Comparison of ENCODE assay signal across 16 cellular contexts in genomic region chr10:124367936-124368335, GRCh38. TPM values are rescaled to one million over a fixed set of nuclear protein-coding genes. Genes with fewer than 3 reads are reported as not detected.
DNase-seq lines count a peak whose midpoint lies in the region; ATAC-seq and TF ChIP-seq lines count a peak whose summit lies in the region.
"Had no signal": no experiment of that assay in that cellular context is flagged by ENCODE, and none has a peak within 500 bp of the region (broad histone marks: within the 10 kb centered on the region; RNA-seq: fewer than 3 reads in every experiment).

No MANE protein-coding gene starts in this region.

- no peak overlapping the region for H3K27ac Mint-ChIP-seq in neural progenitor cell
- H3K27ac Mint-ChIP-seq in stimulated activated naive B cell treated with anti-CD40 and anti-IgM and Interleukin-4, amounts not matched to agents 10 μg/mL and 1 μg/mL and 100 μg/mL, for 72 hours, result no peak overlapping the region
- no peak overlapping the region for H3K27ac Mint-ChIP-seq in activated CD4-positive, alpha-beta T cell treated with anti-CD3 and anti-CD28 coated beads, Interleukin-2, amount 10 ng/mL, durations not matched to agents 24 days and 14 days
- H3K27ac Mint-ChIP-seq: B cell; CD8-positive, alpha-beta memory T cell had no signal

- H3K79me2 ChIP-seq in neural progenitor cell (ENCODE audit: low read depth), result no peaks in the 10 kb centered on the region

- no peak overlapping the region for H2AFZ ChIP-seq in neural progenitor cell (replicated peaks)

- peak overlapping the region in 5 of 11 experiments; percentile 15 to 64 (median 59); a peak in 9 of 22 replicates for H3K9ac ChIP-seq in BLaER1 treated with 17β-estradiol and CSF1 and Interleukin-3, amounts not matched to agents 10 nM and 100 nM
- H3K9ac ChIP-seq in neural progenitor cell, result no peak overlapping the region

- no peaks in the 10 kb centered on the region for H4K20me1 ChIP-seq in BLaER1 treated with 17β-estradiol and CSF1 and Interleukin-3, amounts not matched to agents 10 nM and 100 nM
- H4K20me1 ChIP-seq in neural progenitor cell (ENCODE audit: low read depth), result no peaks in the 10 kb centered on the region

- peak overlapping the region in 7 of 11 experiments; percentile 52 to 70 (median 61); a peak in 13 of 22 replicates for H3K27ac ChIP-seq in BLaER1 treated with 17β-estradiol and CSF1 and Interleukin-3, amounts not matched to agents 10 nM and 100 nM
- peak overlapping the region; percentile 56 for H3K27ac ChIP-seq in KOPT-K1 (ENCODE audit: low read depth, low read length, poor library complexity, severe bottlenecking)
- no peak overlapping the region for H3K27ac ChIP-seq in neural progenitor cell

- H3K36me3 Mint-ChIP-seq in neural progenitor cell, result no peaks in the 10 kb centered on the region
- peaks cover 0 to 8% of the 10 kb centered on the region in 2 donors for H3K36me3 Mint-ChIP-seq in stimulated activated naive B cell treated with anti-CD40 and anti-IgM and Interleukin-4, amounts not matched to agents 10 μg/mL and 1 μg/mL and 100 μg/mL, for 72 hours
- H3K36me3 Mint-ChIP-seq in activated CD4-positive, alpha-beta T cell treated with anti-CD3 and anti-CD28 coated beads, Interleukin-2, amount 10 ng/mL, durations not matched to agents 24 days and 14 days (ENCODE audit: low read depth), result no peaks in the 10 kb centered on the region
- H3K36me3 Mint-ChIP-seq: CD8-positive, alpha-beta memory T cell had no signal

- peaks cover 13% of the 10 kb centered on the region for H3K27me3 Mint-ChIP-seq in neural progenitor cell (ENCODE audit: insufficient read depth, low read depth)
- peaks cover 22 to 40% of the 10 kb centered on the region in 2 donors for H3K27me3 Mint-ChIP-seq in stimulated activated naive B cell treated with anti-CD40 and anti-IgM and Interleukin-4, amounts not matched to agents 10 μg/mL and 1 μg/mL and 100 μg/mL, for 72 hours
- H3K27me3 Mint-ChIP-seq in activated CD4-positive, alpha-beta T cell treated with anti-CD3 and anti-CD28 coated beads, Interleukin-2, amount 10 ng/mL, durations not matched to agents 24 days and 14 days, result peaks cover 14% of the 10 kb centered on the region

- H3K4me1 ChIP-seq in BLaER1 treated with 17β-estradiol and CSF1 and Interleukin-3, amounts not matched to agents 10 nM and 100 nM, result peaks cover 45 to 76% (median 67%) of the 10 kb centered on the region in 10 experiments
- peaks cover 5% of the 10 kb centered on the region for H3K4me1 ChIP-seq in neural progenitor cell
- H3K4me1 ChIP-seq: Caco-2 had no signal

- no peaks in the 10 kb centered on the region for H3F3A ChIP-seq in neural progenitor cell (ENCODE audit: low read depth)

- H3K9me3 Mint-ChIP-seq in neural progenitor cell, result peaks cover 2% of the 10 kb centered on the region
- peaks cover 3 to 9% of the 10 kb centered on the region in 2 donors for H3K9me3 Mint-ChIP-seq in stimulated activated naive B cell treated with anti-CD40 and anti-IgM and Interleukin-4, amounts not matched to agents 10 μg/mL and 1 μg/mL and 100 μg/mL, for 72 hours
- H3K9me3 Mint-ChIP-seq in activated CD4-positive, alpha-beta T cell treated with anti-CD3 and anti-CD28 coated beads, Interleukin-2, amount 10 ng/mL, durations not matched to agents 24 days and 14 days, result no peaks in the 10 kb centered on the region
- H3K9me3 Mint-ChIP-seq: CD8-positive, alpha-beta memory T cell had no signal

- no peak overlapping the region for H3K4me3 Mint-ChIP-seq in neural progenitor cell
- no peak overlapping the region for H3K4me3 Mint-ChIP-seq in stimulated activated naive B cell treated with anti-CD40 and anti-IgM and Interleukin-4, amounts not matched to agents 10 μg/mL and 1 μg/mL and 100 μg/mL, for 72 hours
- H3K4me3 Mint-ChIP-seq in activated CD4-positive, alpha-beta T cell treated with anti-CD3 and anti-CD28 coated beads, Interleukin-2, amount 10 ng/mL, durations not matched to agents 24 days and 14 days, result no peak overlapping the region
- H3K4me3 Mint-ChIP-seq: B cell; CD8-positive, alpha-beta memory T cell had no signal

- no peak overlapping the region for H3K4me3 ChIP-seq in BLaER1 treated with 17β-estradiol and CSF1 and Interleukin-3, amounts not matched to agents 10 nM and 100 nM
- H3K4me3 ChIP-seq in neural progenitor cell (no peak overlapping the region), retinal pigment epithelial cell (ENCODE audit: low read length) (no peak overlapping the region)

- peaks cover 10 to 18% (median 16%) of the 10 kb centered on the region in 11 experiments; a peak in 21 of 22 replicates for H3K9me3 ChIP-seq in BLaER1 treated with 17β-estradiol and CSF1 and Interleukin-3, amounts not matched to agents 10 nM and 100 nM (replicated peaks in 1 of 11)
- H3K9me3 ChIP-seq in KOPT-K1 (ENCODE audit: insufficient read depth, low read length, poor library complexity, severe bottlenecking) (no peaks in the 10 kb centered on the region), neural progenitor cell (ENCODE audit: low read depth) (no peaks in the 10 kb centered on the region)

- intact Hi-C loops in activated CD4-positive, alpha-beta T cell treated with anti-CD3 and anti-CD28 coated beads, Interleukin-2, amount 10 ng/mL, durations not matched to agents 24 days and 14 days (cut with micrococcal nuclease), result no loop called here

- peak overlapping the region; percentile 56 to 95 (median 81); a peak in 21 of 22 replicates for H3K4me2 ChIP-seq in BLaER1 treated with 17β-estradiol and CSF1 and Interleukin-3, amounts not matched to agents 10 nM and 100 nM
- H3K4me2 ChIP-seq in neural progenitor cell, result no peak overlapping the region

- peaks cover 0 to 5% (median 0%) of the 10 kb centered on the region in 11 experiments; a peak in 1 of 22 replicates for H3K27me3 ChIP-seq in BLaER1 treated with 17β-estradiol and CSF1 and Interleukin-3, amounts not matched to agents 10 nM and 100 nM
- H3K27me3 ChIP-seq in neural progenitor cell, result no peaks in the 10 kb centered on the region

- no peaks in the 10 kb centered on the region for H3K4me1 Mint-ChIP-seq in neural progenitor cell
- H3K4me1 Mint-ChIP-seq in stimulated activated naive B cell treated with anti-CD40 and anti-IgM and Interleukin-4, amounts not matched to agents 10 μg/mL and 1 μg/mL and 100 μg/mL, for 72 hours, result peaks cover 8% of the 10 kb centered on the region in 2 donors
- peaks cover 3% of the 10 kb centered on the region for H3K4me1 Mint-ChIP-seq in activated CD4-positive, alpha-beta T cell treated with anti-CD3 and anti-CD28 coated beads, Interleukin-2, amount 10 ng/mL, durations not matched to agents 24 days and 14 days
- H3K4me1 Mint-ChIP-seq: CD8-positive, alpha-beta memory T cell had no signal

- no peak for ATAC-seq in stimulated activated naive B cell treated with anti-CD40 and anti-IgM and Interleukin-4, amounts not matched to agents 10 μg/mL and 1 μg/mL and 100 μg/mL, for 72 hours (replicated peaks)

- TF ChIP-seq CTCF in neural progenitor cell (IDR thresholded peaks at IDR 0.05) (no peak), retinal pigment epithelial cell (conservative IDR thresholded peaks at IDR 0.05; ENCODE audit: low read depth, low read length) (no peak)

- H3K36me3 ChIP-seq in BLaER1 treated with 17β-estradiol and CSF1 and Interleukin-3, amounts not matched to agents 10 nM and 100 nM, result 0 out of 22 replicates have a peak, but pooled peaks cover 0 to 8% (median 0%) of the 10 kb centered on the region in 11 experiments
- no peaks in the 10 kb centered on the region for H3K36me3 ChIP-seq in KOPT-K1 (ENCODE audit: insufficient read depth, low read length)
- no peaks in the 10 kb centered on the region for H3K36me3 ChIP-seq in neural progenitor cell

- DNase-seq in neural progenitor cell (ENCODE audit: low spot score) (peak; percentile 65), retinal pigment epithelial cell (ENCODE audit: low read depth) (peak; percentile 20), NCI-H446 (lab: John Stamatoyannopoulos, UW) (no peak)
- no peak for DNase-seq in stimulated activated naive B cell treated with anti-CD40 and anti-IgM and Interleukin-4, amounts not matched to agents 10 μg/mL and 1 μg/mL and 100 μg/mL, for 72 hours
- DNase-seq in activated CD4-positive, alpha-beta T cell treated with anti-CD3 and anti-CD28 coated beads, Interleukin-2, amount 10 ng/mL, durations not matched to agents 24 days and 14 days, result no peak
- DNase-seq: ACHN, Caco-2, DMS53, GF-D8, HCEC 1CT, IMR-90, KBM-7 had no signal

RNA-seq across cellular contexts. Expression of gene OAT, which starts 50.8 kb away (rescaled TPM):
- total RNA-seq in neural progenitor cell (ENCODE audit: low replicate concordance), result 40.8 and 56.7 TPM in 2 replicates
- total RNA-seq in activated CD4-positive, alpha-beta T cell treated with anti-CD3 and anti-CD28 coated beads, Interleukin-2, amount 10 ng/mL, durations not matched to agents 24 days and 14 days, result 40.2 and 41.0 TPM in 2 replicates

Comparison
In these comparisons a context has a peak if more than half of its experiments do, and no peak if none do; other contexts are left out.
1. DNase-seq: peak in neural progenitor cell (single experiment) and retinal pigment epithelial cell (single experiment); none in NCI-H446 (0 of 2), stimulated activated naive B cell treated with anti-CD40 and anti-IgM and Interleukin-4, amounts not matched to agents 10 μg/mL and 1 μg/mL and 100 μg/mL, for 72 hours (single experiment) and activated CD4-positive, alpha-beta T cell treated with anti-CD3 and anti-CD28 coated beads, Interleukin-2, amount 10 ng/mL, durations not matched to agents 24 days and 14 days (single experiment).